20 cellular contexts compared by ENCODE assay signal in genomic region chr7:97595439-97595838, GRCh38.
"Had no signal": no experiment of that assay in that cellular context is flagged by ENCODE, and none has a peak within 500 bp of the region (broad histone marks: within the 10 kb centered on the region; RNA-seq: fewer than 3 reads in every experiment).

No MANE protein-coding gene starts in this region.

- H3K27ac ChIP-seq: coronary artery, dorsolateral prefrontal cortex, esophagus muscularis mucosa, foreskin keratinocyte, gastroesophageal sphincter, heart left ventricle, hepatocyte, left lung, lower lobe of right lung had no signal

- H3K79me2 ChIP-seq: hepatocyte had no signal

- H3K4me3 ChIP-seq: coronary artery, dorsolateral prefrontal cortex, esophagus muscularis mucosa, gastroesophageal sphincter, heart left ventricle, hepatocyte, left lung, lower lobe of right lung had no signal

- ATAC-seq: foreskin keratinocyte; gastroesophageal sphincter; heart left ventricle; left lung; left ventricle myocardium superior; lower lobe of right lung; naive thymus-derived CD4-positive, alpha-beta T cell had no signal

- H3K36me3 ChIP-seq: esophagus muscularis mucosa, gastroesophageal sphincter, heart left ventricle, left lung, lower lobe of right lung had no signal

- H3K4me1 ChIP-seq: esophagus muscularis mucosa, foreskin keratinocyte, gastroesophageal sphincter, heart left ventricle, left lung, lower lobe of right lung had no signal

- H2AFZ ChIP-seq: hepatocyte had no signal

- H3K4me2 ChIP-seq: hepatocyte had no signal

- H3K9me3 ChIP-seq: gastroesophageal sphincter, left lung, lower lobe of right lung had no signal

- DNase-seq: dermis blood vessel endothelial cell; dorsolateral prefrontal cortex; effector CD4-positive, alpha-beta T cell; effector memory CD4-positive, alpha-beta T cell; foreskin keratinocyte; heart left ventricle; hypothalamus; immature natural killer cell; islet precursor cell; kidney; kidney glomerular epithelial cell; left lung; left ventricle myocardium superior; lower lobe of right lung; mesenchymal stem cell; naive thymus-derived CD4-positive, alpha-beta T cell had no signal
